Comparison of ENCODE assay signal across 13 cellular contexts in the genomic region with DNA sequence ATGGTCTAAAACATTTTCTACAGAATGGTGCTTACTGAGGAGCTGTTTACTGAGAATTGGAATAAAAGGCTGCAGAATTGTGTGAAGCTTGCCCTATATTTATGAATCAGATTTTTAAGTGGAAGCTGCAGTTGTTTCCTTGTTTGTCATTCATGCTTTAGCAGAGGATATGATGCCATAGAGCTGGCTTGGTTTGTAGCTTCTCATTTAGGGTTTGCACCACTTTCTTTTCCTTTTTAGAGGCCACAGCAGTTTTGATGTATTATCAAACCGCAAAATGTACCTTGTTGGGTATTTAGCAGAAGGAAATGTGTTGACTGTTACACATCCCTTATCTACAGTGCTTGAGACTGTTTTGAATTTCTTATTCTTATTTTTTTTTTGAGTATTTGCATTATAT.
DNase-seq lines count a peak whose midpoint lies in the region; ATAC-seq and TF ChIP-seq lines count a peak whose summit lies in the region.
"Had no signal": no experiment of that assay in that cellular context is flagged by ENCODE, and none has a peak within 500 bp of the region (broad histone marks: within the 10 kb centered on the region; RNA-seq: fewer than 3 reads in every experiment).

No MANE protein-coding gene starts in this region.

- peak overlapping the region; percentile 48 for H3K4me3 ChIP-seq in CD4-positive, CD25-positive, alpha-beta regulatory T cell (ENCODE audit: low read depth, low read length)
- H3K4me3 ChIP-seq in Jurkat, Clone E6-1 (ENCODE audit: low read length), result no peak overlapping the region
- no peak overlapping the region for H3K4me3 ChIP-seq in mucosa of descending colon
- H3K4me3 ChIP-seq in Peyer's patch, result no peak overlapping the region
- H3K4me3 ChIP-seq: hepatocyte, pancreas had no signal

- peaks cover 31% of the 10 kb centered on the region for H3K36me3 Mint-ChIP-seq in CD4-positive, CD25-positive, alpha-beta regulatory T cell
- H3K36me3 Mint-ChIP-seq in activated T-helper 1 cell treated with anti-CD3 and anti-CD28 coated beads, Interleukin-12 subunit alpha, Interleukin-12 subunit beta, Interleukin-2, Interleukin-4 antibody, amounts not matched to agents 30 ng/mL and 10 ng/mL and 1 ng/mL, durations not matched to agents 14 hours and 24 hours and 36 hours (ENCODE audit: low read depth), result peaks cover 33% of the 10 kb centered on the region

- H3K9me3 ChIP-seq in CD4-positive, CD25-positive, alpha-beta regulatory T cell (ENCODE audit: control insufficient read depth in 2 of 2, low read length in 2 of 2), result no peaks in the 10 kb centered on the region
- H3K9me3 ChIP-seq in mucosa of descending colon (no peaks in the 10 kb centered on the region), Peyer's patch (no peaks in the 10 kb centered on the region)
- H3K9me3 ChIP-seq: pancreas had no signal

- peak overlapping the region; percentile 77 to 91 (median 80) for H3K27ac Mint-ChIP-seq in CD4-positive, CD25-positive, alpha-beta regulatory T cell
- H3K27ac Mint-ChIP-seq in activated T-helper 1 cell treated with anti-CD3 and anti-CD28 coated beads, Interleukin-12 subunit alpha, Interleukin-12 subunit beta, Interleukin-2, Interleukin-4 antibody, amounts not matched to agents 30 ng/mL and 10 ng/mL and 1 ng/mL, durations not matched to agents 14 hours and 24 hours and 36 hours, result peak overlapping the region; percentile 93

- H3K4me3 Mint-ChIP-seq in CD4-positive, CD25-positive, alpha-beta regulatory T cell, result peak overlapping the region in 3 of 4 donors; percentile 39 to 76 (median 68)
- H3K4me3 Mint-ChIP-seq in activated T-helper 1 cell treated with anti-CD3 and anti-CD28 coated beads, Interleukin-12 subunit alpha, Interleukin-12 subunit beta, Interleukin-2, Interleukin-4 antibody, amounts not matched to agents 30 ng/mL and 10 ng/mL and 1 ng/mL, durations not matched to agents 14 hours and 24 hours and 36 hours, result peak overlapping the region; percentile 38

- peak overlapping the region; percentile 59 for H3K27ac ChIP-seq in CD4-positive, CD25-positive, alpha-beta regulatory T cell (ENCODE audit: insufficient read depth, low read length, poor library complexity, severe bottlenecking)
- peak overlapping the region in 1 of 4 donors; percentile 44 for H3K27ac ChIP-seq in Peyer's patch
- H3K27ac ChIP-seq: hepatocyte, pancreas had no signal

- H3K27me3 ChIP-seq in CD4-positive, CD25-positive, alpha-beta regulatory T cell (ENCODE audit: control insufficient read depth, insufficient read depth, low read length), result no peaks in the 10 kb centered on the region
- no peaks in the 10 kb centered on the region for H3K27me3 ChIP-seq in Peyer's patch
- H3K27me3 ChIP-seq: hepatocyte, pancreas had no signal

- H3K4me1 ChIP-seq in CD4-positive, CD25-positive, alpha-beta regulatory T cell (ENCODE audit: control insufficient read depth, insufficient read depth, low read length, poor library complexity, severe bottlenecking), result peaks cover 52% of the 10 kb centered on the region
- H3K4me1 ChIP-seq in mucosa of descending colon (ENCODE audit: low read depth), result no peaks in the 10 kb centered on the region
- H3K4me1 ChIP-seq in Peyer's patch, result no peaks in the 10 kb centered on the region
- H3K4me1 ChIP-seq: pancreas had no signal

- peak; percentile 72 to 81 for ATAC-seq in CD4-positive, CD25-positive, alpha-beta regulatory T cell (ENCODE audit: low read depth in 2 of 2)
- ATAC-seq in mucosa of descending colon, result peak; percentile 86
- no peak for ATAC-seq in HG03378 (IDR thresholded peaks at IDR 0.05; ENCODE audit: unreplicated experiment)
- ATAC-seq in GM21390 (IDR thresholded peaks at IDR 0.05; ENCODE audit: unreplicated experiment), result no peak

- H3K27me3 Mint-ChIP-seq in CD4-positive, CD25-positive, alpha-beta regulatory T cell, result no peaks in the 10 kb centered on the region
- H3K27me3 Mint-ChIP-seq in activated T-helper 1 cell treated with anti-CD3 and anti-CD28 coated beads, Interleukin-12 subunit alpha, Interleukin-12 subunit beta, Interleukin-2, Interleukin-4 antibody, amounts not matched to agents 30 ng/mL and 10 ng/mL and 1 ng/mL, durations not matched to agents 14 hours and 24 hours and 36 hours (ENCODE audit: insufficient read depth), result no peaks in the 10 kb centered on the region

- no peak for TF ChIP-seq POLR2A in Peyer's patch (IDR thresholded peaks at IDR 0.05)

- DNase-seq in CD4-positive, CD25-positive, alpha-beta regulatory T cell, result peak in 2 of 3 donors; percentile 73 to 75
- DNase-seq in Jurkat, Clone E6-1 (ENCODE audit: low read depth, low spot score), result peak; percentile 87
- DNase-seq in activated T-helper 1 cell treated with anti-CD3 and anti-CD28 coated beads, Interleukin-12 subunit alpha, Interleukin-12 subunit beta, Interleukin-2, Interleukin-4 antibody, amounts not matched to agents 30 ng/mL and 10 ng/mL and 1 ng/mL, durations not matched to agents 14 hours and 24 hours and 36 hours (ENCODE audit: low spot score), result peak; percentile 35
- no peak for DNase-seq in mucosa of descending colon
- DNase-seq in Peyer's patch, result no peak
- DNase-seq: Calu3, mammary epithelial cell, NCI-H510A treated with DMSO at 0.1 percent for 48 hours, pancreas, SIG-M5 had no signal

- intact Hi-C loops in activated T-helper 1 cell treated with anti-CD3 and anti-CD28 coated beads, Interleukin-12 subunit alpha, Interleukin-12 subunit beta, Interleukin-2, Interleukin-4 antibody, amounts not matched to agents 30 ng/mL and 10 ng/mL and 1 ng/mL, durations not matched to agents 14 hours and 24 hours and 36 hours (cut with micrococcal nuclease), result loop anchor here (2.0 to 5.0 kb wide), 5 partner anchors 138 to 894 kb away; partner anchors contain the start of gene PXYLP1
- intact Hi-C loops in mucosa of descending colon (cut with DNase I, micrococcal nuclease), result no loop called here

- peaks cover 0 to 3% (median 2%) of the 10 kb centered on the region in 7 donors for H3K9me3 Mint-ChIP-seq in CD4-positive, CD25-positive, alpha-beta regulatory T cell
- peaks cover 5% of the 10 kb centered on the region for H3K9me3 Mint-ChIP-seq in activated T-helper 1 cell treated with anti-CD3 and anti-CD28 coated beads, Interleukin-12 subunit alpha, Interleukin-12 subunit beta, Interleukin-2, Interleukin-4 antibody, amounts not matched to agents 30 ng/mL and 10 ng/mL and 1 ng/mL, durations not matched to agents 14 hours and 24 hours and 36 hours

- peaks cover 53% of the 10 kb centered on the region for H3K36me3 ChIP-seq in CD4-positive, CD25-positive, alpha-beta regulatory T cell (ENCODE audit: control insufficient read depth, insufficient read depth, low read length)
- H3K36me3 ChIP-seq in mucosa of descending colon (ENCODE audit: low read depth), result no peaks in the 10 kb centered on the region
- H3K36me3 ChIP-seq in Peyer's patch, result peaks cover 0 to 12% (median 0%) of the 10 kb centered on the region in 3 donors
- H3K36me3 ChIP-seq: pancreas had no signal

- H3K4me1 Mint-ChIP-seq in CD4-positive, CD25-positive, alpha-beta regulatory T cell, result peaks cover 39 to 64% (median 51%) of the 10 kb centered on the region in 4 donors
- peaks cover 52% of the 10 kb centered on the region for H3K4me1 Mint-ChIP-seq in activated T-helper 1 cell treated with anti-CD3 and anti-CD28 coated beads, Interleukin-12 subunit alpha, Interleukin-12 subunit beta, Interleukin-2, Interleukin-4 antibody, amounts not matched to agents 30 ng/mL and 10 ng/mL and 1 ng/mL, durations not matched to agents 14 hours and 24 hours and 36 hours (ENCODE audit: low read depth)

- TF ChIP-seq CTCF in mucosa of descending colon (IDR thresholded peaks at IDR 0.05) (no peak), Peyer's patch (IDR thresholded peaks at IDR 0.05) (no peak)

Comparison
In these comparisons a context has a peak if more than half of its experiments do, and no peak if none do; other contexts are left out.
1. ATAC-seq: peak in CD4-positive, CD25-positive, alpha-beta regulatory T cell (2 of 2) and mucosa of descending colon (single experiment); none in HG03378 (single experiment) and GM21390 (single experiment).
2. DNase-seq: peak in CD4-positive, CD25-positive, alpha-beta regulatory T cell (2 of 3), Jurkat, Clone E6-1 (single experiment) and activated T-helper 1 cell treated with anti-CD3 and anti-CD28 coated beads, Interleukin-12 subunit alpha, Interleukin-12 subunit beta, Interleukin-2, Interleukin-4 antibody, amounts not matched to agents 30 ng/mL and 10 ng/mL and 1 ng/mL, durations not matched to agents 14 hours and 24 hours and 36 hours (single experiment); none in mucosa of descending colon (0 of 3) and Peyer's patch (0 of 3).